ENCODE assay signal across 32 cellular contexts in genomic region chr2:127552336-127552735, GRCh38. TPM values are rescaled to one million over a fixed set of nuclear protein-coding genes. Genes with fewer than 3 reads are reported as not detected.
"Had no signal": no experiment of that assay in that cellular context is flagged by ENCODE, and none has a peak within 500 bp of the region (broad histone marks: within the 10 kb centered on the region; RNA-seq: fewer than 3 reads in every experiment).

No MANE protein-coding gene starts in this region.

- H3K27ac ChIP-seq: ascending aorta, breast epithelium, cardiac muscle cell, coronary artery, dorsolateral prefrontal cortex, WERI-Rb-1 had no signal

- H3K4me3 ChIP-seq: ascending aorta, breast epithelium, cardiac muscle cell, coronary artery, dorsolateral prefrontal cortex had no signal

- ATAC-seq: activated CD4-positive, CD25-positive, alpha-beta regulatory T cell treated with anti-CD3 and anti-CD28 coated beads, Interleukin-2, amount 50 U/mL, for 24 hours; activated CD8-positive, alpha-beta memory T cell treated with anti-CD3 and anti-CD28 coated beads, Interleukin-2, amount 10 ng/mL, durations not matched to agents 7 days and 5 days; activated CD8-positive, alpha-beta T cell treated with anti-CD3 and anti-CD28 coated beads for 36 hours; activated T-cell treated with anti-CD3 and anti-CD28 coated beads, Interleukin-2, amount 50 U/mL, for 72 hours; esophagus mucosa; T-helper 17 cell had no signal

- H3K27me3 ChIP-seq: ascending aorta, breast epithelium had no signal

- H3K9me3 Mint-ChIP-seq: central memory CD8-positive, alpha-beta T cell had no signal

- H3K27ac Mint-ChIP-seq: activated B cell treated with CpG ODN at 0.5 μM for 24 hours; activated CD8-positive, alpha-beta memory T cell treated with anti-CD3 and anti-CD28 coated beads, Interleukin-2, amount 10 ng/mL, durations not matched to agents 7 days and 5 days; activated CD8-positive, alpha-beta T cell treated with anti-CD3 and anti-CD28 coated beads for 36 hours; activated naive CD4-positive, alpha-beta T cell treated with anti-CD3 and anti-CD28 coated beads for 36 hours; activated naive CD4-positive, alpha-beta T cell treated with anti-CD3 and anti-CD28 coated beads, Interleukin-2, amount 50 U/mL, for 24 hours; activated naive CD8-positive, alpha-beta T cell treated with anti-CD3 and anti-CD28 coated beads, Interleukin-2, amount 10 ng/mL, durations not matched to agents 7 days and 5 days; activated T-cell treated with anti-CD3 and anti-CD28 coated beads, Interleukin-2, amount 50 U/mL, for 24 hours; activated T-cell treated with anti-CD3 and anti-CD28 coated beads, Interleukin-2, amount 50 U/mL, for 72 hours; brain; dendritic cell treated with granulocyte-macrophage colony-stimulating factor and Interleukin-4, amounts not matched to agents 40 ng/mL and 50 ng/mL, for 4 days; endodermal cell; T-helper 17 cell; T-helper 2 cell treated with Interferon-gamma antibody and Interleukin-4, amounts not matched to agents 5 μg/mL and 100 μg/mL, for 36 hours had no signal

- H3K4me1 ChIP-seq: ascending aorta, breast epithelium had no signal

- H3K36me3 ChIP-seq: ascending aorta, breast epithelium, cardiac muscle cell, WERI-Rb-1 had no signal

- H3K9me3 ChIP-seq: ascending aorta, breast epithelium had no signal

- DNase-seq: activated B cell treated with CpG ODN at 0.5 μM for 24 hours; activated CD4-positive, alpha-beta T cell treated with anti-CD3 and anti-CD28 coated beads for 48 hours; activated CD4-positive, alpha-beta T cell treated with anti-CD3 and anti-CD28 coated beads, Interleukin-2, amount 50 U/mL, for 1 hour; activated CD4-positive, alpha-beta T cell treated with anti-CD3 and anti-CD28 coated beads, Interleukin-2, amount 50 U/mL, for 48 hours; activated CD8-positive, alpha-beta memory T cell treated with anti-CD3 and anti-CD28 coated beads, Interleukin-2, amount 10 ng/mL, durations not matched to agents 7 days and 5 days; activated CD8-positive, alpha-beta memory T cell treated with anti-CD3 and anti-CD28 coated beads, Interleukin-2, amount 50 U/mL, for 4 hours; activated CD8-positive, alpha-beta T cell treated with anti-CD3 and anti-CD28 coated beads for 36 hours; activated naive CD4-positive, alpha-beta T cell treated with anti-CD3 and anti-CD28 coated beads for 36 hours; activated naive CD8-positive, alpha-beta T cell treated with anti-CD3 and anti-CD28 coated beads, Interleukin-2, amount 10 ng/mL, durations not matched to agents 7 days and 5 days; activated T-cell treated with anti-CD3 and anti-CD28 coated beads for 4 hours; activated T-cell treated with anti-CD3 and anti-CD28 coated beads, Interleukin-2, amount 50 U/mL, for 24 hours; activated T-cell treated with anti-CD3 and anti-CD28 coated beads, Interleukin-2, amount 50 U/mL, for 72 hours; dorsolateral prefrontal cortex; effector memory CD4-positive, alpha-beta T cell; endodermal cell; foreskin fibroblast; T-helper 1 cell; T-helper 17 cell; T1000; WERI-Rb-1 had no signal

- H3K36me3 Mint-ChIP-seq: activated naive CD8-positive, alpha-beta T cell treated with anti-CD3 and anti-CD28 coated beads, Interleukin-2, amount 10 ng/mL, durations not matched to agents 7 days and 5 days; brain had no signal

RNA-seq across cellular contexts. Expression of gene MYO7B, which starts 16.9 kb away (rescaled TPM):
- total RNA-seq: epithelial cell of proximal tubule had no signal
